27 cellular contexts compared by ENCODE assay signal in genomic region chr15:31444844-31445243, GRCh38.
"Had no signal": no experiment of that assay in that cellular context is flagged by ENCODE, and none has a peak within 500 bp of the region (broad histone marks: within the 10 kb centered on the region; RNA-seq: fewer than 3 reads in every experiment).

No MANE protein-coding gene starts in this region.

- H3K9ac ChIP-seq: neural progenitor cell had no signal

- H3K9me3 Mint-ChIP-seq: activated naive CD4-positive, alpha-beta T cell treated with anti-CD3 and anti-CD28 coated beads for 36 hours; activated T-cell treated with anti-CD3 and anti-CD28 coated beads, Interleukin-2, amount 50 U/mL, for 24 hours; naive B cell; neural progenitor cell; T-helper 2 cell treated with Interferon-gamma antibody and Interleukin-4, amounts not matched to agents 5 μg/mL and 100 μg/mL, for 36 hours had no signal

- H3K27ac ChIP-seq: colonic mucosa, dorsolateral prefrontal cortex, esophagus muscularis mucosa, gastrocnemius medialis, left lung, neural progenitor cell, thyroid gland, VCaP had no signal

- H3K36me3 ChIP-seq: colonic mucosa, esophagus muscularis mucosa, gastrocnemius medialis, left lung, neural progenitor cell, sigmoid colon, thyroid gland had no signal

- H3K4me3 ChIP-seq: colonic mucosa, dorsolateral prefrontal cortex, esophagus muscularis mucosa, gastrocnemius medialis, left lung, lung, neural progenitor cell, sigmoid colon, smooth muscle cell, thyroid gland had no signal

- H3K27ac Mint-ChIP-seq: activated naive CD4-positive, alpha-beta T cell treated with anti-CD3 and anti-CD28 coated beads for 36 hours; activated naive CD8-positive, alpha-beta T cell treated with anti-CD3 and anti-CD28 coated beads, Interleukin-2, amount 10 ng/mL, durations not matched to agents 7 days and 5 days; activated T-cell treated with anti-CD3 and anti-CD28 coated beads, Interleukin-2, amount 50 U/mL, for 24 hours; neural progenitor cell; T-helper 2 cell treated with Interferon-gamma antibody and Interleukin-4, amounts not matched to agents 5 μg/mL and 100 μg/mL, for 36 hours had no signal

- H3K27me3 ChIP-seq: colonic mucosa, dorsolateral prefrontal cortex, esophagus muscularis mucosa, gastrocnemius medialis, left lung, sigmoid colon, thyroid gland had no signal

- FAIRE-seq: bronchial epithelial cell had no signal

- H3K9me3 ChIP-seq: colonic mucosa, esophagus muscularis mucosa, gastrocnemius medialis, left lung, sigmoid colon, thyroid gland had no signal

- H3K4me3 Mint-ChIP-seq: activated naive CD4-positive, alpha-beta T cell treated with anti-CD3 and anti-CD28 coated beads for 36 hours; activated naive CD8-positive, alpha-beta T cell treated with anti-CD3 and anti-CD28 coated beads, Interleukin-2, amount 10 ng/mL, durations not matched to agents 7 days and 5 days; activated T-cell treated with anti-CD3 and anti-CD28 coated beads, Interleukin-2, amount 50 U/mL, for 24 hours; neural progenitor cell; T-helper 2 cell treated with Interferon-gamma antibody and Interleukin-4, amounts not matched to agents 5 μg/mL and 100 μg/mL, for 36 hours had no signal

- H3K4me2 ChIP-seq: neural progenitor cell, smooth muscle cell had no signal

- H2AFZ ChIP-seq: neural progenitor cell had no signal

- H3K27me3 Mint-ChIP-seq: activated naive CD8-positive, alpha-beta T cell treated with anti-CD3 and anti-CD28 coated beads, Interleukin-2, amount 10 ng/mL, durations not matched to agents 7 days and 5 days; activated T-cell treated with anti-CD3 and anti-CD28 coated beads, Interleukin-2, amount 50 U/mL, for 24 hours; naive B cell had no signal

- DNase-seq: activated CD4-positive, alpha-beta T cell treated with anti-CD3 and anti-CD28 coated beads, Interleukin-2, amount 50 U/mL, for 1 hour; activated effector memory CD4-positive, alpha-beta T cell treated with Interleukin-2 at 50 U/mL for 16 hours; activated naive CD4-positive, alpha-beta T cell treated with anti-CD3 and anti-CD28 coated beads for 36 hours; activated naive CD8-positive, alpha-beta T cell treated with anti-CD3 and anti-CD28 coated beads, Interleukin-2, amount 10 ng/mL, durations not matched to agents 7 days and 5 days; activated T-cell treated with anti-CD3 and anti-CD28 coated beads, Interleukin-2, amount 50 U/mL, for 24 hours; amniotic stem cell; colonic mucosa; dorsolateral prefrontal cortex; gastrocnemius medialis; hippocampal formation; kidney glomerular epithelial cell; left lung; naive B cell; posterior cingulate gyrus; sigmoid colon; stimulated activated CD4-positive, alpha-beta T cell treated with anti-CD3 and anti-CD28 coated beads, Interleukin-15, amount 100 ng/mL, for 24 hours; stimulated activated CD8-positive, alpha-beta memory T cell treated with anti-CD3 and anti-CD28 coated beads, Interleukin-4, amount 100 ng/mL, for 48 hours; stimulated activated naive CD4-positive, alpha-beta T cell treated with Interleukin-2 at 50 U/mL for 16 hours; substantia nigra; thyroid gland had no signal

- H3K36me3 Mint-ChIP-seq: activated naive CD8-positive, alpha-beta T cell treated with anti-CD3 and anti-CD28 coated beads, Interleukin-2, amount 10 ng/mL, durations not matched to agents 7 days and 5 days; naive B cell; neural progenitor cell had no signal

- ATAC-seq: gastrocnemius medialis, left lung had no signal

- H3K4me1 Mint-ChIP-seq: neural progenitor cell had no signal
